30 cellular contexts compared by ENCODE assay signal in the genomic region with DNA sequence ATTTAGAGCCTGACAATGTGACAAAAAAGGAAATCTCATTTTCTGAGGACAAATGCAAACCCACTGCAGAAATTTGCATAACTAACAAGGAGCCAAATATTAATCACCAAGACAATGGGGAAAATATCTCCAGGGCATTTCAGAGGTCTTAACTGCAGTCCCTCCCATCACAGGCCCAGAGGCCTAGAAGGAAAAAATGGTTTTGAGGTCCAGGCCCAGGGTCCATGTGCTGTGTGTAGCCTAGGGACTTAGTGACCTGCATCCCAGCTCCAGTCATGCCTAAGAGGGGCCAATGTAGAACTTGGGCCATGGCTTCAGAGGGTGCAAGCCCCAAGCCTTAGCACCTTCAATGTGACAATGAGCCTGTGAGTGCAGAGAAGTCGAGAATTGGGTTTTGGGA. TPM values are rescaled to one million over a fixed set of nuclear protein-coding genes. Genes with fewer than 3 reads are reported as not detected.
"Had no signal": no experiment of that assay in that cellular context is flagged by ENCODE, and none has a peak within 500 bp of the region (broad histone marks: within the 10 kb centered on the region; RNA-seq: fewer than 3 reads in every experiment).

No MANE protein-coding gene starts in this region.

- H3K9me3 Mint-ChIP-seq: type B pancreatic cell had no signal

- FAIRE-seq: urothelium cell line had no signal

- H3K36me3 Mint-ChIP-seq: stimulated activated effector memory CD8-positive, alpha-beta T cell treated with anti-CD3 and anti-CD28 coated beads, Interleukin-12 subunit alpha, Interleukin-12 subunit beta, amount 100 ng/mL, for 72 hours; type B pancreatic cell had no signal

- H3K4me3 Mint-ChIP-seq: stimulated activated effector memory CD8-positive, alpha-beta T cell treated with anti-CD3 and anti-CD28 coated beads, Interleukin-12 subunit alpha, Interleukin-12 subunit beta, amount 100 ng/mL, for 72 hours; stimulated activated memory B cell treated with anti-CD40 and anti-IgM and Interleukin-4, amounts not matched to agents 10 μg/mL and 1 μg/mL and 100 μg/mL, for 72 hours; stimulated activated naive B cell treated with anti-CD40 and anti-IgM and Interleukin-4, amounts not matched to agents 10 μg/mL and 1 μg/mL and 100 μg/mL, for 72 hours; stimulated activated naive CD8-positive, alpha-beta T cell treated with anti-CD3 and anti-CD28 coated beads, Interleukin-15, amount 100 ng/mL, for 72 hours; stimulated activated naive CD8-positive, alpha-beta T cell treated with anti-CD3 and anti-CD28 coated beads, Interleukin-15, Interleukin-2, amounts not matched to agents 100 ng/mL and 50 ng/mL, for 24 hours; type B pancreatic cell had no signal

- H3K27ac Mint-ChIP-seq: stimulated activated effector memory CD8-positive, alpha-beta T cell treated with anti-CD3 and anti-CD28 coated beads, Interleukin-12 subunit alpha, Interleukin-12 subunit beta, amount 100 ng/mL, for 72 hours; stimulated activated memory B cell treated with anti-CD40 and anti-IgM and Interleukin-4, amounts not matched to agents 10 μg/mL and 1 μg/mL and 100 μg/mL, for 72 hours; stimulated activated naive B cell treated with anti-CD40 and anti-IgM and Interleukin-4, amounts not matched to agents 10 μg/mL and 1 μg/mL and 100 μg/mL, for 72 hours; stimulated activated naive CD8-positive, alpha-beta T cell treated with anti-CD3 and anti-CD28 coated beads, Interleukin-15, Interleukin-2, amounts not matched to agents 100 ng/mL and 50 ng/mL, for 24 hours; type B pancreatic cell had no signal

- H3K27ac ChIP-seq: stomach, suprapubic skin, testis, thoracic aorta, thyroid gland, tibial artery, tibial nerve, transverse colon, upper lobe of left lung, upper lobe of right lung, uterus, vagina had no signal

- ATAC-seq: stimulated activated effector memory CD8-positive, alpha-beta T cell treated with anti-CD3 and anti-CD28 coated beads, Interleukin-12 subunit alpha, Interleukin-12 subunit beta, amount 100 ng/mL, for 72 hours; stimulated activated memory B cell treated with anti-CD40 and anti-IgM and Interleukin-4, amounts not matched to agents 10 μg/mL and 1 μg/mL and 100 μg/mL, for 72 hours; stimulated activated naive B cell treated with anti-CD40 and anti-IgM and Interleukin-4, amounts not matched to agents 10 μg/mL and 1 μg/mL and 100 μg/mL, for 72 hours; stimulated activated naive CD8-positive, alpha-beta T cell treated with anti-CD3 and anti-CD28 coated beads, Interleukin-15, amount 100 ng/mL, for 72 hours; stimulated activated naive CD8-positive, alpha-beta T cell treated with anti-CD3 and anti-CD28 coated beads, Interleukin-15, Interleukin-2, amounts not matched to agents 100 U/mL and 50 U/mL, for 24 hours; upper lobe of right lung had no signal

- H3K4me3 ChIP-seq: stomach, suprapubic skin, testis, thoracic aorta, thyroid gland, tibial artery, tibial nerve, transverse colon, upper lobe of left lung, upper lobe of right lung, uterus, vagina had no signal

- H3K9me3 ChIP-seq: suprapubic skin, testis, thoracic aorta, thyroid gland, tibial nerve, transverse colon, upper lobe of right lung, uterus, vagina had no signal

- H3K27me3 Mint-ChIP-seq: stimulated activated memory B cell treated with anti-CD40 and anti-IgM and Interleukin-4, amounts not matched to agents 10 μg/mL and 1 μg/mL and 100 μg/mL, for 72 hours; stimulated activated naive B cell treated with anti-CD40 and anti-IgM and Interleukin-4, amounts not matched to agents 10 μg/mL and 1 μg/mL and 100 μg/mL, for 72 hours; stimulated activated naive CD8-positive, alpha-beta T cell treated with anti-CD3 and anti-CD28 coated beads, Interleukin-15, amount 100 ng/mL, for 72 hours; stimulated activated naive CD8-positive, alpha-beta T cell treated with anti-CD3 and anti-CD28 coated beads, Interleukin-15, Interleukin-2, amounts not matched to agents 100 ng/mL and 50 ng/mL, for 24 hours; type B pancreatic cell had no signal

- H3K27me3 ChIP-seq: stomach, suprapubic skin, testis, thyroid gland, tibial artery, tibial nerve, transverse colon, upper lobe of left lung, upper lobe of right lung, uterus, vagina had no signal

- H3K36me3 ChIP-seq: stomach, suprapubic skin, thoracic aorta, thyroid gland, tibial artery, tibial nerve, transverse colon, upper lobe of left lung, upper lobe of right lung, uterus, vagina had no signal

- H3K4me1 ChIP-seq: stomach, suprapubic skin, testis, thyroid gland, tibial artery, tibial nerve, transverse colon, upper lobe of left lung, upper lobe of right lung, uterus, vagina had no signal

- DNase-seq: stimulated activated CD4-positive, alpha-beta T cell treated with anti-CD3 and anti-CD28 coated beads, Interleukin-2, amount 100 ng/mL, for 48 hours; stimulated activated CD4-positive, alpha-beta T cell treated with anti-CD3 and anti-CD28 coated beads, Interleukin-4, amount 100 ng/mL, for 1 hour; stimulated activated CD4-positive, alpha-beta T cell treated with anti-CD3 and anti-CD28 coated beads, Interleukin-4, amount 100 ng/mL, for 24 hours; stimulated activated CD4-positive, alpha-beta T cell treated with anti-CD3 and anti-CD28 coated beads, Interleukin-4, amount 100 ng/mL, for 4 hours; stimulated activated CD8-positive, alpha-beta memory T cell treated with anti-CD3 and anti-CD28 coated beads, Interleukin-4, amount 100 ng/mL, for 48 hours; stimulated activated naive B cell treated with anti-CD40 and anti-IgM and Interleukin-4, amounts not matched to agents 10 μg/mL and 1 μg/mL and 100 μg/mL, for 72 hours; stimulated activated naive CD4-positive, alpha-beta T cell; stimulated activated naive CD4-positive, alpha-beta T cell treated with Interleukin-2 at 50 U/mL for 16 hours; stimulated activated naive CD8-positive, alpha-beta T cell treated with anti-CD3 and anti-CD28 coated beads, Interleukin-15, amount 100 ng/mL, for 72 hours; stimulated activated naive CD8-positive, alpha-beta T cell treated with anti-CD3 and anti-CD28 coated beads, Interleukin-15, Interleukin-2, amounts not matched to agents 100 U/mL and 50 U/mL, for 24 hours; stomach; substantia nigra; testis; thyroid gland; tibial artery; transverse colon; trophoblast cell; upper lobe of left lung; upper lobe of right lung; uterus had no signal

RNA-seq across cellular contexts. Expression of a gene that starts 44.2 kb away (rescaled TPM):
- total RNA-seq: temporal lobe had no signal
